19 cellular contexts compared by ENCODE assay signal in the genomic region with DNA sequence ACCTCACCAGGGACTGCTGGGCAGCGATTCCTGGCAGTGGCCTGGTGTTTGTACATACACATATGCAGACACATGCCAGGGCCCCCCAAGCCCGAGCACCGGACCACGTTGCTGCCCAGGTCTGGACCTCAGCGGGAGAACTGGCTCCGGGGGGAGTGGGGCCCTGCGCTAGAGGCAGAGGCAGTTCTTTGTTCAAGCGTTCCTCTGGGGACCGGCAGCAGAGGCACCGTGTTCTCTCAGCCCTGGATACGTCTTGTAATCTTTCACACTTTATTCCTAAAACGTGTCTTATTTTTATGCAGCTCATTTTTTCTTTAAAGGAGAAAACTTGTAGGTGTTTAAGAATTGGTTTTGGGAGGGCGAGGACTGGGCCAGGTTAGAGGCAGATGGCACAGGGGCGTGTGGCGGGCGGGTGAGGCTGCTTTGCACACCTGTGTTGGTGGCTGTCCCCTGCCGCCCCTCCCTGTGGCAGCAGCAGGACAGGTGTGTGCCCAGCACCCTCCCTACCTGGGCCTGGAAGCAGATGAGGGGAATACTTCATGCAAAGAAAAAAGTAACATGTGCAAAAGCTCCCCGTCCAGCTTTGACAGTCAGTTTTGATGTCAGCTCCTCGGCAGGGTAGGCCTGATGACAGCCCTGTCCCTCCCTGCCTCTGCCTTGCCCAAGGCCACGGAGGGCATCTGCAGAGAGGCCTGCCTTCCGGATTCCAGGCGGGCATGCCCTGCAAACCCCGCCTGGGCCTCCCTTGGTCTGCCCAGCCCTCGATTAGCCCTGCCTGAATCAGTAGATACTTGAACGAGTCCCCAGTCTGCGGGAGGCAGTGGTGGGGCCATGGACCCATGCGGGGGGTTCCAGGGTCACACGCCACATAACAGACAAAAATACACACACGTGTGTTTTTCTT. TPM values are rescaled to one million over a fixed set of nuclear protein-coding genes. Genes with fewer than 3 reads are reported as not detected.
DNase-seq lines count a peak whose midpoint lies in the region; ATAC-seq and TF ChIP-seq lines count a peak whose summit lies in the region.
"Had no signal": no experiment of that assay in that cellular context is flagged by ENCODE, and none has a peak within 500 bp of the region (broad histone marks: within the 10 kb centered on the region; RNA-seq: fewer than 3 reads in every experiment).

No MANE protein-coding gene starts in this region.

- peaks cover 0 to 13% of the 10 kb centered on the region in 2 donors for H3K4me1 ChIP-seq in adrenal gland (replicated peaks in 1 of 2)
- no peaks in the 10 kb centered on the region for H3K4me1 ChIP-seq in cardiac muscle cell (ENCODE audit: low read depth)
- H3K4me1 ChIP-seq: BE2C had no signal

- no peak for ATAC-seq in HG02678 (IDR thresholded peaks at IDR 0.05; ENCODE audit: unreplicated experiment)
- ATAC-seq: effector memory CD8-positive, alpha-beta T cell had no signal

- DNase-seq in Calu3: no peak
- peak in 6 of 7 donors; percentile 59 to 87 (median 80) for DNase-seq in adrenal gland
- DNase-seq in cardiac muscle cell (ENCODE audit: low read depth in 1 of 2, low spot score in 1 of 2): no peak
- DNase-seq in nephron progenitor cell: no peak
- no peak for DNase-seq in hepatic stellate cell (ENCODE audit: low spot score)
- no peak for DNase-seq in NCI-H1436 (lab: John Stamatoyannopoulos, UW)
- DNase-seq in OCI-M2 (lab: John Stamatoyannopoulos, UW; ENCODE audit: unreplicated experiment): no peak
- DNase-seq: activated CD8-positive, alpha-beta memory T cell treated with anti-CD3 and anti-CD28 coated beads for 24 hours; BE2C; central memory CD4-positive, alpha-beta T cell; DMS 273 treated with DMSO at 0.1 percent for 48 hours; effector memory CD8-positive, alpha-beta T cell; NCI-H187 treated with DMSO at 0.1 percent for 48 hours; NCI-H446 treated with DMSO at 0.1 percent for 48 hours; SHP77 treated with DMSO at 0.1 percent for 48 hours; stimulated activated CD4-positive, alpha-beta T cell treated with anti-CD3 and anti-CD28 coated beads, Interleukin-4, amount 100 ng/mL, for 24 hours; T-helper 2 cell had no signal

- TSS peak; percentile 56 for BruUV-seq in Calu3 (replicated peaks; lab: Mats Ljungman, UMichigan)

- H3K4me3 Mint-ChIP-seq in Calu3 (ENCODE audit: low read depth, unreplicated experiment): no peak overlapping the region
- no peak overlapping the region for H3K4me3 Mint-ChIP-seq in nephron progenitor cell
- H3K4me3 Mint-ChIP-seq: effector memory CD8-positive, alpha-beta T cell had no signal

- 60 to 67% (median 64%) methylated on average over 21 to 29 of the region's 29 CpGs for WGBS in adrenal gland, 4 donors

- H3K27ac ChIP-seq in adrenal gland (peak overlapping the region in 3 of 5 donors; percentile 27 to 68 (median 63)), cardiac muscle cell (peak overlapping the region; percentile 54)
- H3K27ac ChIP-seq: ovary had no signal

- H3K27me3 ChIP-seq in adrenal gland (no peaks in the 10 kb centered on the region), cardiac muscle cell (no peaks in the 10 kb centered on the region)
- H3K27me3 ChIP-seq: BE2C, ovary had no signal

- H3K4me3 ChIP-seq in adrenal gland (no peak overlapping the region), cardiac muscle cell (no peak overlapping the region)
- H3K4me3 ChIP-seq: ovary had no signal

- no peak for TF ChIP-seq POLR2A in adrenal gland (IDR thresholded peaks at IDR 0.05)

- H3K9me3 ChIP-seq in adrenal gland (replicated peaks in 1 of 3) (no peaks in the 10 kb centered on the region), cardiac muscle cell (ENCODE audit: low read depth) (no peaks in the 10 kb centered on the region)
- H3K9me3 ChIP-seq: BE2C, ovary had no signal

- CTCF ChIA-PET in Calu3 (lab: Charles Lee): interaction anchor here (0.5 to 0.6 kb wide), 2 partner anchors 21 to 101 kb away, joined by 3 to 5 read pairs; no protein-coding TSS in a partner anchor

- H3K27me3 Mint-ChIP-seq in Calu3 (ENCODE audit: unreplicated experiment) (no peaks in the 10 kb centered on the region), nephron progenitor cell (ENCODE audit: low read depth, poor library complexity) (no peaks in the 10 kb centered on the region)
- H3K27me3 Mint-ChIP-seq: effector memory CD8-positive, alpha-beta T cell had no signal

- TF ChIP-seq CTCF in Calu3 (IDR thresholded peaks at IDR 0.05; ENCODE audit: unreplicated experiment) (no peak), adrenal gland (IDR thresholded peaks at IDR 0.05) (no peak), cardiac muscle cell (IDR thresholded peaks at IDR 0.05; ENCODE audit: low read depth, low read length) (no peak), nephron progenitor cell (IDR thresholded peaks at IDR 0.05) (no peak)

- peaks cover 13% of the 10 kb centered on the region for H3K36me3 Mint-ChIP-seq in Calu3 (ENCODE audit: insufficient read depth, unreplicated experiment)
- peaks cover 3% of the 10 kb centered on the region for H3K36me3 Mint-ChIP-seq in nephron progenitor cell (ENCODE audit: low read depth)

- peaks cover 0 to 39% of the 10 kb centered on the region in 2 donors for H3K36me3 ChIP-seq in adrenal gland (replicated peaks in 1 of 2)
- H3K36me3 ChIP-seq in cardiac muscle cell: peaks cover 5% of the 10 kb centered on the region
- H3K36me3 ChIP-seq: ovary had no signal

- intact Hi-C loops in Calu3 (cut with micrococcal nuclease; ENCODE audit: unreplicated experiment) (no loop called here), adrenal gland (cut with DNase I) (no loop called here)

- H3K27ac Mint-ChIP-seq in Calu3 (ENCODE audit: unreplicated experiment) (no peak overlapping the region), nephron progenitor cell (peak overlapping the region; percentile 91)

- H3K9me3 Mint-ChIP-seq in Calu3 (ENCODE audit: low read depth, unreplicated experiment): no peaks in the 10 kb centered on the region
- H3K9me3 Mint-ChIP-seq in nephron progenitor cell: no peaks in the 10 kb centered on the region
- H3K9me3 Mint-ChIP-seq: effector memory CD8-positive, alpha-beta T cell had no signal

- H3K4me1 Mint-ChIP-seq in Calu3 (ENCODE audit: low read depth, unreplicated experiment) (no peaks in the 10 kb centered on the region), nephron progenitor cell (no peaks in the 10 kb centered on the region)

RNA-seq across cellular contexts. Expression of gene PUS1, which starts 7.0 kb away (rescaled TPM):
- total RNA-seq in Calu3 (2022) (81.3 and 95.5 TPM in 2 replicates), adrenal gland (10 to 100 TPM in 7 of 8 donors, 1 to 10 TPM in 1; 10.0 to 46.5 (median 24.5) TPM), cardiac muscle cell (7.2 and 7.4 TPM in 2 replicates)
- polyA plus RNA-seq in adrenal gland (10 to 100 TPM; 11.7 to 57.4 (median 56.0) TPM), cardiac muscle cell (7.6 and 10.4 TPM in 2 replicates)

RNA-seq across cellular contexts. Expression of gene EP400, which starts 27.6 kb away (rescaled TPM):
- total RNA-seq in Calu3 (2022) (84.4 and 88.7 TPM in 2 replicates), adrenal gland (10 to 100 TPM; 14.5 to 42.4 (median 29.5) TPM), cardiac muscle cell (13.2 and 28.4 TPM in 2 replicates)
- polyA plus RNA-seq in adrenal gland (10 to 100 TPM; 22.5 to 43.2 (median 28.6) TPM), cardiac muscle cell (14.6 and 15.8 TPM in 2 replicates)

RNA-seq across cellular contexts. Expression of gene ULK1, which starts 27.7 kb away (rescaled TPM):
- total RNA-seq in Calu3 (2022): 48.7 and 48.9 TPM in 2 replicates
- total RNA-seq in adrenal gland: 10 to 100 TPM; 26.6 to 82.1 (median 29.9) TPM
- polyA plus RNA-seq in adrenal gland: 100 to 1,000 TPM in 1 of 3 donors, 10 to 100 TPM in 1, 1 to 10 TPM in 1; 2.9 to 123 (median 54.0) TPM
- 17.8 and 27.6 TPM in 2 replicates for total RNA-seq in cardiac muscle cell
- polyA plus RNA-seq in cardiac muscle cell: 14.2 and 16.2 TPM in 2 replicates

Comparison
In these comparisons a context has a peak if more than half of its experiments do, and no peak if none do; other contexts are left out.
1. DNase-seq: peak in adrenal gland (6 of 7); none in Calu3 (single experiment), cardiac muscle cell (0 of 2), nephron progenitor cell (single experiment), hepatic stellate cell (single experiment), NCI-H1436 (single experiment) and OCI-M2 (single experiment).